In the genomic region with DNA sequence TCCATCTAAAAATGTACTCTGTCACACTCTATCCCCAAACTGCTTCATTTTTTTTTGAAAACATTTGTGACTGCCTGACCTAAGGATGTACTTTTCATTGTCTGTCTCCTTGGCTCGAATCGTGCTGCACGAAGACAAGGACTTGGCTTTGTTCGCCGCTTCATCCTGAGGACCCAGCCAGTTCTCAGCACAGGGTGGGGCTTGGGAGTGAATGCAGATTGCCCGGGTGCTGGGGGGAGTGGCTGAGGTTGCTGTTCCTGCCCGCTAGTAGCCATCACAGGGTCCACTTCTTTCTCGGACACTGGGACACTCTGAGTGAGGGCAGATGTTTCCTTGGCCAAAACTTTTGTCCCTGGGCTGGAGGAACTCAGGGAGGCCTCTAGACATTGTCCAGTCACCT, we compare ENCODE assay signal across 26 cellular contexts.
DNase-seq lines count a peak whose midpoint lies in the region; ATAC-seq and TF ChIP-seq lines count a peak whose summit lies in the region.
"Had no signal": no experiment of that assay in that cellular context is flagged by ENCODE, and none has a peak within 500 bp of the region (broad histone marks: within the 10 kb centered on the region; RNA-seq: fewer than 3 reads in every experiment).

No MANE protein-coding gene starts in this region.

- no peaks in the 10 kb centered on the region for H3K79me2 ChIP-seq in SK-N-SH (ENCODE audit: insufficient read depth)

- intact Hi-C loops in CD4-positive, alpha-beta memory T cell (cut with micrococcal nuclease) = no loop called here
- intact Hi-C loops in heart right ventricle (cut with DNase I) (loop anchor here in 1 of 10 donors (5.0 kb wide), 1 partner anchor 34 kb away; no protein-coding TSS in a partner anchor), sciatic nerve (cut with DNase I) (no loop called here)

- POLR2A ChIA-PET in CD4-positive, alpha-beta memory T cell (lab: Charles Lee; ENCODE audit: partially characterized antibody) = interaction anchor here (6.3 kb wide), 1 partner anchor 25 kb away, joined by 75 read pairs; no protein-coding TSS in a partner anchor
- POLR2A ChIA-PET in SK-N-SH (lab: Yijun Ruan, JAX) = no interaction called here

- H3K4me1 Mint-ChIP-seq in CD4-positive, alpha-beta memory T cell = peaks cover 28 to 55% (median 37%) of the 10 kb centered on the region in 4 donors

- no peaks in the 10 kb centered on the region for H3K27me3 ChIP-seq in CD4-positive, alpha-beta memory T cell (ENCODE audit: insufficient read depth, low read length)
- H3K27me3 ChIP-seq in H7 (ENCODE audit: control insufficient read depth, insufficient read depth, low read length) = no peaks in the 10 kb centered on the region
- peaks cover 0 to 12% (median 0%) of the 10 kb centered on the region in 7 donors for H3K27me3 ChIP-seq in heart right ventricle
- H3K27me3 ChIP-seq in SK-N-SH (ENCODE audit: insufficient read depth) = no peaks in the 10 kb centered on the region
- H3K27me3 ChIP-seq: vagina had no signal

- no peaks in the 10 kb centered on the region for H4K20me1 ChIP-seq in SK-N-SH (ENCODE audit: insufficient read depth)

- no peak overlapping the region for H3K27ac ChIP-seq in CD4-positive, alpha-beta memory T cell (ENCODE audit: low read depth, low read length)
- H3K27ac ChIP-seq in heart right ventricle = peak overlapping the region in 6 of 10 donors; percentile 15 to 52 (median 32)
- H3K27ac ChIP-seq in SK-N-SH (ENCODE audit: low read depth in 2 of 2, low read length in 1 of 2) = no peak overlapping the region
- H3K27ac ChIP-seq: psoas muscle, thoracic aorta, vagina had no signal

- H3K36me3 Mint-ChIP-seq in CD4-positive, alpha-beta memory T cell = peaks cover 3 to 5% of the 10 kb centered on the region in 2 donors

- no peaks in the 10 kb centered on the region for H3K9me3 Mint-ChIP-seq in CD4-positive, alpha-beta memory T cell
- H3K9me3 Mint-ChIP-seq: activated naive CD4-positive, alpha-beta T cell treated with anti-CD3 and anti-CD28 coated beads for 36 hours; CD8-positive, alpha-beta T cell; GM23338 had no signal

- no peak overlapping the region for H3K4me2 ChIP-seq in SK-N-SH
- H3K4me2 ChIP-seq: GM23338 had no signal

- WGBS in heart right ventricle, 2 donors = 26 to 32% methylated on average over 8 of the region's 8 CpGs
- 56% methylated on average over 8 of the region's 8 CpGs for WGBS in SK-N-SH (ENCODE audit: low lambda C conversion rate)

- H3K4me3 Mint-ChIP-seq in CD4-positive, alpha-beta memory T cell = peak overlapping the region in 1 of 8 donors; percentile 19
- H3K4me3 Mint-ChIP-seq: activated naive CD4-positive, alpha-beta T cell treated with anti-CD3 and anti-CD28 coated beads for 36 hours; CD8-positive, alpha-beta T cell; GM23338 had no signal

- H3F3A ChIP-seq in SK-N-SH (replicated peaks; ENCODE audit: insufficient read depth) = no peaks in the 10 kb centered on the region

- DNase-seq in CD4-positive, alpha-beta memory T cell = no peak
- peak; percentile 8 for DNase-seq in H7
- peak; percentile 27 to 41 for DNase-seq in heart right ventricle
- no peak for DNase-seq in sciatic nerve (ENCODE audit: low spot score)
- no peak for DNase-seq in activated gamma-delta T cell treated with Interleukin-2 at 50 U/mL for 16 hours
- DNase-seq in SK-N-SH = no peak
- DNase-seq: activated CD4-positive, alpha-beta T cell treated with anti-CD3 and anti-CD28 coated beads for 1 hour; activated naive CD4-positive, alpha-beta T cell treated with anti-CD3 and anti-CD28 coated beads for 36 hours; activated T-cell treated with anti-CD3 and anti-CD28 coated beads, Interleukin-2, amount 50 U/mL, for 48 hours; CD8-positive, alpha-beta T cell; DMS153; kidney; NCI-H1092 treated with DMSO at 0.1 percent for 48 hours; NCI-H2029; NCI-H226; PC-3; psoas muscle; SHP77; small intestine; stimulated activated CD4-positive, alpha-beta T cell treated with anti-CD3 and anti-CD28 coated beads, Interleukin-1b, Interleukin-23, amount 100 ng/mL, for 48 hours had no signal

- H3K9me3 ChIP-seq in CD4-positive, alpha-beta memory T cell (ENCODE audit: control insufficient read depth in 1 of 2, low read length in 2 of 2) = no peaks in the 10 kb centered on the region
- no peaks in the 10 kb centered on the region for H3K9me3 ChIP-seq in heart right ventricle
- no peaks in the 10 kb centered on the region for H3K9me3 ChIP-seq in SK-N-SH
- H3K9me3 ChIP-seq: psoas muscle, thoracic aorta, vagina had no signal

- H3K9ac ChIP-seq in SK-N-SH = no peak overlapping the region

- H2AFZ ChIP-seq in SK-N-SH (ENCODE audit: low read depth) = no peak overlapping the region
- H2AFZ ChIP-seq: GM23338 had no signal

- no peak for TF ChIP-seq EP300 in SK-N-SH (IDR thresholded peaks at IDR 0.05; ENCODE audit: borderline replicate concordance in 1 of 2, low read depth in 1 of 2, low read length in 1 of 2)

- peaks cover 55% of the 10 kb centered on the region for H3K4me1 ChIP-seq in CD4-positive, alpha-beta memory T cell (ENCODE audit: insufficient read depth, low read length)
- H3K4me1 ChIP-seq in heart right ventricle = peaks cover 3 to 71% (median 47%) of the 10 kb centered on the region in 9 donors
- H3K4me1 ChIP-seq in SK-N-SH (ENCODE audit: control insufficient read depth in 1 of 2, insufficient read depth in 2 of 2, low read depth in 1 of 2, low read length in 1 of 2) = peaks cover 0 to 3% of the 10 kb centered on the region in 2 experiments; a peak in 1 of 4 replicates

- CTCF ChIA-PET in CD4-positive, alpha-beta memory T cell (lab: Charles Lee; ENCODE audit: partially characterized antibody) = no interaction called here
- CTCF ChIA-PET in SK-N-SH (lab: Yijun Ruan, JAX) = no interaction called here

- ATAC-seq in heart right ventricle (peak in 6 of 8 donors; percentile 28 to 59 (median 46)), sciatic nerve (peak; percentile 40), SK-N-SH treated with all-trans-retinoic acid at 6 μM for 48 hours (no peak)
- ATAC-seq: CD8-positive, alpha-beta T cell; GM23338; PC-3; psoas muscle had no signal

- no peaks in the 10 kb centered on the region for H3K27me3 Mint-ChIP-seq in CD4-positive, alpha-beta memory T cell
- H3K27me3 Mint-ChIP-seq: IgD-negative memory B cell had no signal

- no peaks in the 10 kb centered on the region for H3K36me3 ChIP-seq in CD4-positive, alpha-beta memory T cell (ENCODE audit: insufficient read depth, low read length)
- no peaks in the 10 kb centered on the region; the same call in 1 of the 2 replicates for H3K36me3 ChIP-seq in H7 (replicated peaks; ENCODE audit: control insufficient read depth, insufficient read depth, low read length)
- H3K36me3 ChIP-seq in heart right ventricle = peaks cover 0 to 13% (median 7%) of the 10 kb centered on the region in 9 donors
- H3K36me3 ChIP-seq in SK-N-SH (replicated peaks in 1 of 2; ENCODE audit: control insufficient read depth in 1 of 2, insufficient read depth in 2 of 2, low read length in 1 of 2) = peaks cover 0 to 5% of the 10 kb centered on the region in 2 experiments
- H3K36me3 ChIP-seq: vagina had no signal

- TF ChIP-seq CTCF in heart right ventricle (IDR thresholded peaks at IDR 0.05) (no peak), SK-N-SH (IDR thresholded peaks at IDR 0.05) (no peak)

- H3K4me3 ChIP-seq in CD4-positive, alpha-beta memory T cell (ENCODE audit: low read length in 2 of 2) = no peak overlapping the region
- H3K4me3 ChIP-seq in H7 (ENCODE audit: insufficient read depth, low read depth, low read length) (no peak overlapping the region), heart right ventricle (no peak overlapping the region), SK-N-SH (ENCODE audit: low read depth in 2 of 2, low read length in 1 of 2) (no peak overlapping the region)
- H3K4me3 ChIP-seq: GM23338, lung, psoas muscle, thoracic aorta, vagina had no signal

- H3K27ac Mint-ChIP-seq in CD4-positive, alpha-beta memory T cell = peak overlapping the region in 6 of 7 donors; percentile 29 to 95 (median 86)
- H3K27ac Mint-ChIP-seq: activated naive CD4-positive, alpha-beta T cell treated with anti-CD3 and anti-CD28 coated beads for 36 hours had no signal

- no peak for TF ChIP-seq RAD21 in SK-N-SH (IDR thresholded peaks at IDR 0.05; ENCODE audit: low read length)

- no peaks in the 10 kb centered on the region for H3K9me2 ChIP-seq in SK-N-SH

TF ChIP-seq in SK-N-SH, 30 proteins besides CTCF, POLR2A, EP300 and RAD21:
- TF ChIP-seq CHD2 (IDR thresholded peaks at IDR 0.05; ENCODE audit: low read length, partially characterized antibody) = no peak
- TF ChIP-seq RXRA (IDR thresholded peaks at IDR 0.05; ENCODE audit: borderline replicate concordance, low read depth) = no peak
- TF ChIP-seq, protein P1, sequence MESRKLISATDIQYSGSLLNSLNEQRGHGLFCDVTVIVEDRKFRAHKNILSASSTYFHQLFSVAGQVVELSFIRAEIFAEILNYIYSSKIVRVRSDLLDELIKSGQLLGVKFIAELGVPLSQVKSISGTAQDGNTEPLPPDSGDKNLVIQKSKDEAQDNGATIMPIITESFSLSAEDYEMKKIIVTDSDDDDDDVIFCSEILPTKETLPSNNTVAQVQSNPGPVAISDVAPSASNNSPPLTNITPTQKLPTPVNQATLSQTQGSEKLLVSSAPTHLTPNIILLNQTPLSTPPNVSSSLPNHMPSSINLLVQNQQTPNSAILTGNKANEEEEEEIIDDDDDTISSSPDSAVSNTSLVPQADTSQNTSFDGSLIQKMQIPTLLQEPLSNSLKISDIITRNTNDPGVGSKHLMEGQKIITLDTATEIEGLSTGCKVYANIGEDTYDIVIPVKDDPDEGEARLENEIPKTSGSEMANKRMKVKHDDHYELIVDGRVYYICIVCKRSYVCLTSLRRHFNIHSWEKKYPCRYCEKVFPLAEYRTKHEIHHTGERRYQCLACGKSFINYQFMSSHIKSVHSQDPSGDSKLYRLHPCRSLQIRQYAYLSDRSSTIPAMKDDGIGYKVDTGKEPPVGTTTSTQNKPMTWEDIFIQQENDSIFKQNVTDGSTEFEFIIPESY (IDR thresholded peaks at IDR 0.05; ENCODE audit: borderline replicate concordance, low read depth) = no peak

TF ChIP-seq in SK-N-SH treated with all-trans-retinoic acid at 6 μM for 48 hours, 23 proteins besides CTCF, POLR2A, EP300 and RAD21 (continues in another document):
- TF ChIP-seq BACH2 (CRISPR knock-in tag; IDR thresholded peaks at IDR 0.05; ENCODE audit: borderline replicate concordance) (no peak), PPARA (CRISPR knock-in tag; IDR thresholded peaks at IDR 0.05; ENCODE audit: borderline replicate concordance) (no peak), RARB (CRISPR knock-in tag; IDR thresholded peaks at IDR 0.05) (no peak), ZFP30 (CRISPR knock-in tag; IDR thresholded peaks at IDR 0.05) (no peak), ISL1 (CRISPR knock-in tag; IDR thresholded peaks at IDR 0.05) (no peak), GLIS3 (CRISPR knock-in tag; IDR thresholded peaks at IDR 0.05) (no peak)

Comparison
In these comparisons a context has a peak if more than half of its experiments do, and no peak if none do; other contexts are left out.
1. DNase-seq: peak in H7 (single experiment) and heart right ventricle (2 of 2); none in CD4-positive, alpha-beta memory T cell (0 of 5), sciatic nerve (single experiment), activated gamma-delta T cell treated with Interleukin-2 at 50 U/mL for 16 hours (single experiment) and SK-N-SH (single experiment).
2. H3K27ac ChIP-seq: peak in heart right ventricle (6 of 10); none in CD4-positive, alpha-beta memory T cell (single experiment) and SK-N-SH (0 of 2).